In genomic region chr9:104968025-104968982, GRCh38 we compare ENCODE assay signal across 7 cellular contexts. TPM values are rescaled to one million over a fixed set of nuclear protein-coding genes. Genes with fewer than 3 reads are reported as not detected.
DNase-seq lines count a peak whose midpoint lies in the region; ATAC-seq and TF ChIP-seq lines count a peak whose summit lies in the region.

No MANE protein-coding gene starts in this region.

- H3K9me3 ChIP-seq in body of pancreas (no peaks in the 10 kb centered on the region), gastrocnemius medialis (no peaks in the 10 kb centered on the region)

- DNase-seq in NCI-H2107 treated with DMSO at 0.1 percent for 48 hours (lab: John Stamatoyannopoulos, UW; ENCODE audit: unreplicated experiment) (peak; percentile 49), UCSD-AML1 (lab: John Stamatoyannopoulos, UW; ENCODE audit: unreplicated experiment) (peak; percentile 88), body of pancreas (peak; percentile 88 to 91 (median 88)), gastrocnemius medialis (peak; percentile 77 to 94)

- H3K4me3 ChIP-seq in body of pancreas (peak overlapping the region; percentile 45 to 80), iPS-11a (ENCODE audit: low read depth, low read length) (peak overlapping the region; percentile 72), gastrocnemius medialis (peak overlapping the region; percentile 80 to 97 (median 82))

- in situ Hi-C loops in gastrocnemius medialis (cut with MboI; ENCODE audit: low sequenced_read_pairs in 4 of 4): loop anchor here in 2 of 4 donors (5.0 kb wide), 2 partner anchors 36 to 41 kb away; partner anchors contain the start of gene ABCA1 (in 1 of the 2)

- H3K27ac ChIP-seq in body of pancreas (peak overlapping the region; percentile 77 to 90 (median 84)), gastrocnemius medialis (peak overlapping the region; percentile 94 to 99 (median 96))

- H3K4me1 ChIP-seq in body of pancreas (peaks cover 13% of the 10 kb centered on the region), gastrocnemius medialis (peaks cover 21 to 25% of the 10 kb centered on the region in 2 donors)

- ATAC-seq in GM18519 (IDR thresholded peaks at IDR 0.05; ENCODE audit: low FRiP score, unreplicated experiment) (peak; percentile 97), HG03060 (IDR thresholded peaks at IDR 0.05; ENCODE audit: low read depth, unreplicated experiment) (peak; percentile 86), body of pancreas (peak; percentile 92), gastrocnemius medialis (peak; percentile 91 to 93)

- H3K27me3 ChIP-seq in body of pancreas: no peaks in the 10 kb centered on the region
- no peaks in the 10 kb centered on the region for H3K27me3 ChIP-seq in gastrocnemius medialis

- TF ChIP-seq POLR2A in body of pancreas (IDR thresholded peaks at IDR 0.05) (peak in 2 of 3 donors; percentile 19 to 51), gastrocnemius medialis (IDR thresholded peaks at IDR 0.05) (peak in 1 of 2 donors; percentile 54)

- intact Hi-C loops in body of pancreas (cut with DNase I) (loop anchor here (5.0 kb wide), 1 partner anchor 36 kb away; no protein-coding TSS in a partner anchor), gastrocnemius medialis (cut with DNase I; ENCODE audit: low total_unique reads) (loop anchor here (1.0 to 2.0 kb wide), 5 partner anchors 23 to 188 kb away; no protein-coding TSS in a partner anchor)

- TF ChIP-seq CTCF in body of pancreas (IDR thresholded peaks at IDR 0.05) (no peak), gastrocnemius medialis (IDR thresholded peaks at IDR 0.05 in 4 of 5, conservative IDR thresholded peaks at IDR 0.05 in 1 of 5) (peak in 1 of 5 experiments; percentile 25)

- H3K36me3 ChIP-seq in body of pancreas (replicated peaks in 1 of 2; ENCODE audit: insufficient read depth in 1 of 2, low read depth in 2 of 2) (no peaks in the 10 kb centered on the region), gastrocnemius medialis (no peaks in the 10 kb centered on the region)

- WGBS in body of pancreas, 2 donors: 1 to 3% methylated on average over 18 to 49 of the region's 50 CpGs

RNA-seq across cellular contexts. Expression of gene ABCA1, which starts 40.3 kb away (rescaled TPM):
- total RNA-seq in body of pancreas: 10 to 100 TPM; 18.1 to 18.9 TPM
- 10 to 100 TPM in 3 of 4 donors, 1 to 10 TPM in 1; 4.9 to 23.8 (median 21.5) TPM for total RNA-seq in gastrocnemius medialis

Comparison
In these comparisons a context has a peak if more than half of its experiments do, and no peak if none do; other contexts are left out.
1. Peak in every context shown above with its lines: DNase-seq, ATAC-seq, H3K4me3 ChIP-seq and H3K27ac ChIP-seq.